In the genomic region with DNA sequence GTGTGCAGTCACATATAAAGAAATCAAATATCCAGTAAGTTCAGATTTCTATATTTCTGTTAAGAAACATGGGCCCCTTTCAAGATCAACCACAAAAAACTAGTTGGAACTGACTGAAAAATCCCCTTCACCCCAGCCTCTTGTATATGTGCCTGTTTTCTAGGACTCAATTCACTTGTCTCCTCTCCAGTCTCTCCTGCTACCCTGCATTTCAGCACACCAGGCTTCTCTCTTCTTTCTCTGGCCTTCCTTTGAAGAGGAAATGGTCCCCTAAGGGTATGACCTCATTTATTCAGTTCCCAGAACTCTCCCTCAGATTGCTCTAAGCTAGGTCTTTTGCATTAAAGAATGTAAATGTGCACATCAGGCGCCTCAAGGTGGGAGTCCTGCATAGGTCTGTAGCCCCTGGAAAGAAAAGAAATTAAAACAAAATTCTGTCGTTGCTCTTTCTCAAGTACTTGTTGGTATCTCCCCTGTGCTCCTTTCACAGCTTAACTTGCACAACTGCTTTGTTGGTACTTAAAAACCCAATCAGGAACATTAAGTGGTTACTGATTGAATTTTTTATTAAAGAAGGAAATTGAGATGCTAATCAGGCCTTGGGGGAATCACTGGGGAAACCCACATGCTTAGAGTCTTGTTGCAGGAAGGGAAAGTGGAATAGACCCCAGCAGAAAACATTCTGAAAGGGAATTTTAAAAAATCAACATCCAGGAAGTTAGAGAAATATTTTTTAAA, we compare ENCODE assay signal across 1 cellular context.
TF ChIP-seq lines count a peak whose summit lies in the region.

No MANE protein-coding gene starts in this region.

TF ChIP-seq in WTC11, 78 proteins besides CTCF, POLR2A, EP300 and RAD21 (continued from another document):
- TF ChIP-seq PRDM15 (CRISPR knock-in tag; IDR thresholded peaks at IDR 0.05) (no peak), TCF7 (CRISPR knock-in tag; IDR thresholded peaks at IDR 0.05; ENCODE audit: low read depth) (no peak)
TF ChIP-seq in WTC11: peak in this region for 0.
